ENCODE assay signal across 9 cellular contexts in genomic region chr3:180804871-180805430, GRCh38.
DNase-seq lines count a peak whose midpoint lies in the region; ATAC-seq and TF ChIP-seq lines count a peak whose summit lies in the region.
"Had no signal": no experiment of that assay in that cellular context is flagged by ENCODE, and none has a peak within 500 bp of the region (broad histone marks: within the 10 kb centered on the region; RNA-seq: fewer than 3 reads in every experiment).

No MANE protein-coding gene starts in this region.

- H4K20me1 ChIP-seq in neural progenitor cell (ENCODE audit: low read depth): no peaks in the 10 kb centered on the region

- DNase-seq in NCI-H2227 treated with DMSO at 0.1 percent for 48 hours (lab: John Stamatoyannopoulos, UW) (peak; percentile 67), fibroblast of peridontal ligament (ENCODE audit: extremely low read depth) (peak; percentile 5), neural progenitor cell (ENCODE audit: low spot score) (peak; percentile 89)
- DNase-seq in activated CD4-positive, alpha-beta T cell treated with anti-CD3 and anti-CD28 coated beads, Interleukin-2, amount 10 ng/mL, durations not matched to agents 7 days and 5 days: no peak

- no peak overlapping the region for H3K4me3 Mint-ChIP-seq in neural progenitor cell
- H3K4me3 Mint-ChIP-seq in activated CD4-positive, alpha-beta T cell treated with anti-CD3 and anti-CD28 coated beads, Interleukin-2, amount 10 ng/mL, durations not matched to agents 7 days and 5 days: no peak overlapping the region
- H3K4me3 Mint-ChIP-seq: memory B cell had no signal

- H3K27ac ChIP-seq in neural progenitor cell: peak overlapping the region; percentile 75

- peak overlapping the region; percentile 97 for H2AFZ ChIP-seq in neural progenitor cell (replicated peaks)

- no peaks in the 10 kb centered on the region for H3K36me3 ChIP-seq in ES-I3 (ENCODE audit: insufficient read depth, low read length)
- no peaks in the 10 kb centered on the region for H3K36me3 ChIP-seq in neural progenitor cell

- no peak for ATAC-seq in HG03378 (IDR thresholded peaks at IDR 0.05; ENCODE audit: unreplicated experiment)
- ATAC-seq in HG02852 (IDR thresholded peaks at IDR 0.05; ENCODE audit: unreplicated experiment): no peak
- no peak for ATAC-seq in HG03135 (IDR thresholded peaks at IDR 0.05; ENCODE audit: unreplicated experiment)

- 0 out of 2 replicates have a peak, but pooled peaks cover 5% of the 10 kb centered on the region for H3K4me1 ChIP-seq in ES-I3 (ENCODE audit: insufficient read depth, low read length)
- H3K4me1 ChIP-seq in neural progenitor cell: peaks cover 23% of the 10 kb centered on the region

- no peaks in the 10 kb centered on the region for H3K27me3 ChIP-seq in neural progenitor cell

- peak; percentile 73 for TF ChIP-seq CTCF in neural progenitor cell (IDR thresholded peaks at IDR 0.05)

- H3K9me3 ChIP-seq in ES-I3 (ENCODE audit: control insufficient read depth, insufficient read depth, low read length): no peaks in the 10 kb centered on the region
- H3K9me3 ChIP-seq in neural progenitor cell (ENCODE audit: low read depth): no peaks in the 10 kb centered on the region

- H3F3A ChIP-seq in neural progenitor cell (ENCODE audit: low read depth): peaks cover 8% of the 10 kb centered on the region

- peaks cover 2% of the 10 kb centered on the region for H3K27me3 Mint-ChIP-seq in neural progenitor cell (ENCODE audit: insufficient read depth, low read depth)
- no peaks in the 10 kb centered on the region for H3K27me3 Mint-ChIP-seq in activated CD4-positive, alpha-beta T cell treated with anti-CD3 and anti-CD28 coated beads, Interleukin-2, amount 10 ng/mL, durations not matched to agents 7 days and 5 days

- POLR2A ChIA-PET in activated CD4-positive, alpha-beta T cell treated with anti-CD3 and anti-CD28 coated beads, Interleukin-2, amount 10 ng/mL, durations not matched to agents 7 days and 5 days (lab: Charles Lee): no interaction called here

- no peaks in the 10 kb centered on the region for H3K9me3 Mint-ChIP-seq in neural progenitor cell
- no peaks in the 10 kb centered on the region for H3K9me3 Mint-ChIP-seq in activated CD4-positive, alpha-beta T cell treated with anti-CD3 and anti-CD28 coated beads, Interleukin-2, amount 10 ng/mL, durations not matched to agents 7 days and 5 days
- H3K9me3 Mint-ChIP-seq: memory B cell had no signal

- H3K4me1 Mint-ChIP-seq in neural progenitor cell: peaks cover 6% of the 10 kb centered on the region
- H3K4me1 Mint-ChIP-seq in activated CD4-positive, alpha-beta T cell treated with anti-CD3 and anti-CD28 coated beads, Interleukin-2, amount 10 ng/mL, durations not matched to agents 7 days and 5 days: no peaks in the 10 kb centered on the region
- H3K4me1 Mint-ChIP-seq: memory B cell had no signal

- no peaks in the 10 kb centered on the region for H3K36me3 Mint-ChIP-seq in neural progenitor cell
- no peaks in the 10 kb centered on the region for H3K36me3 Mint-ChIP-seq in activated CD4-positive, alpha-beta T cell treated with anti-CD3 and anti-CD28 coated beads, Interleukin-2, amount 10 ng/mL, durations not matched to agents 7 days and 5 days (ENCODE audit: low read depth)
- H3K36me3 Mint-ChIP-seq: memory B cell had no signal

- CTCF ChIA-PET in activated CD4-positive, alpha-beta T cell treated with anti-CD3 and anti-CD28 coated beads, Interleukin-2, amount 10 ng/mL, durations not matched to agents 7 days and 5 days (lab: Charles Lee): no interaction called here

- no peaks in the 10 kb centered on the region for H3K79me2 ChIP-seq in neural progenitor cell (ENCODE audit: low read depth)

- H3K4me2 ChIP-seq in neural progenitor cell: peak overlapping the region; percentile 70

- H3K9ac ChIP-seq in ES-I3 (ENCODE audit: low read depth, low read length) (peak overlapping the region; percentile 40; the same call in 1 of the 2 replicates), neural progenitor cell (no peak overlapping the region)

- no peak overlapping the region for H3K4me3 ChIP-seq in neural progenitor cell

- H3K27ac Mint-ChIP-seq in neural progenitor cell: peak overlapping the region; percentile 67
- no peak overlapping the region for H3K27ac Mint-ChIP-seq in activated CD4-positive, alpha-beta T cell treated with anti-CD3 and anti-CD28 coated beads, Interleukin-2, amount 10 ng/mL, durations not matched to agents 7 days and 5 days
- H3K27ac Mint-ChIP-seq: memory B cell had no signal
